Comparison of ENCODE assay signal across 16 cellular contexts in the genomic region with DNA sequence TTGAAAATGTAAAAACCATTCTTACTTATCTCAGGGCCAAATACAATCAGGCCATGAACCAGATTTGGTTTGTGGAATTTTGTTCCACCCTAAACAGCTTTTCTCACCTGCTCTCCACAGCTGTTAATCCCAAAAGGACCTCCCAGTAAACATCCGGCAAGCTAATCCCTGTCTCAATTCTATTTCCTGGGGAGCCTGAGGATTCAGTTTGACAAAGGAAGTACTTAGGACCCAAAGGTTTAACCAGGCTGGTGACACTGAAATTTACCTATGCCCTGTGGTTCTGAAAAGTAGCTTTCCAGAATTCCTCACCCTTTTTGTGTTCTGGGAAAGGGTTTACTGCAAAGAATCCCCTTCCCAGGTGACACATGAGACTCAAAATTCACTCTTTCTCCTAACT. TPM values are rescaled to one million over a fixed set of nuclear protein-coding genes. Genes with fewer than 3 reads are reported as not detected.
A peak's percentile ranks its signal among the peaks of the same experiment; 100 is the strongest.
DNase-seq lines count a peak whose midpoint lies in the region; ATAC-seq and TF ChIP-seq lines count a peak whose summit lies in the region.
"Had no signal": no experiment of that assay in that cellular context is flagged by ENCODE, and none has a peak within 500 bp of the region (broad histone marks: within the 10 kb centered on the region; RNA-seq: fewer than 3 reads in every experiment).

No MANE protein-coding gene starts in this region.

- no peak overlapping the region for H4K5ac ChIP-seq in H9 (ENCODE audit: insufficient read length, low read depth, low read length)

- POLR2A ChIA-PET in WTC11 (lab: Charles Lee): no interaction called here

- no peaks in the 10 kb centered on the region for H4K20me1 ChIP-seq in H9 (ENCODE audit: control insufficient read depth, insufficient read depth, insufficient read length)
- H4K20me1 ChIP-seq: BLaER1 treated with 17β-estradiol and CSF1 and Interleukin-3, amounts not matched to agents 10 nM and 100 nM had no signal

- H2BK120ac ChIP-seq in H9 (ENCODE audit: low read depth, low read length, poor library complexity, severe bottlenecking): no peak overlapping the region

- no peak overlapping the region for H3K56ac ChIP-seq in H9 (ENCODE audit: insufficient read length, low read depth, low read length)

- H3K27me3 Mint-ChIP-seq in H9 (ENCODE audit: low read depth) (no peaks in the 10 kb centered on the region), WTC11 (ENCODE audit: low read depth) (no peaks in the 10 kb centered on the region)

- H3K27ac ChIP-seq in H9 (ENCODE audit: insufficient read length, low read depth, low read length): peak overlapping the region; percentile 12
- H3K27ac ChIP-seq: BLaER1 treated with 17β-estradiol and CSF1 and Interleukin-3, amounts not matched to agents 10 nM and 100 nM had no signal

- DNase-seq in H9 (peak; percentile 56), WTC11 (ENCODE audit: low spot score) (no peak), iPS DF 19.7 (ENCODE audit: low read depth, low spot score) (peak; percentile 54), retinal pigment epithelial cell (ENCODE audit: low read depth) (peak; percentile 15), A172 (ENCODE audit: low spot score) (no peak)
- DNase-seq in stimulated activated CD4-positive, alpha-beta T cell treated with anti-CD3 and anti-CD28 coated beads, Interleukin-4, amount 100 ng/mL, for 24 hours: no peak
- DNase-seq: activated CD8-positive, alpha-beta T cell treated with anti-CD3 and anti-CD28 coated beads, Interleukin-2, amount 10 ng/mL, durations not matched to agents 7 days and 5 days; activated naive CD8-positive, alpha-beta T cell treated with anti-CD3 and anti-CD28 coated beads, Interleukin-2, amount 50 U/mL, for 24 hours; cerebellar nuclear complex; DMS153; foreskin melanocyte; NCI-H2081; NCI-H524 treated with DMSO at 0.1 percent for 48 hours had no signal

- peaks cover 0 to 4% (median 2%) of the 10 kb centered on the region in 3 experiments; a peak in 1 of 7 replicates for H3K36me3 Mint-ChIP-seq in H9 (ENCODE audit: insufficient read depth in 1 of 3, low read depth in 3 of 3)
- no peaks in the 10 kb centered on the region; the same call in 1 of the 2 replicates for H3K36me3 Mint-ChIP-seq in WTC11

- no peak overlapping the region for H3K9ac ChIP-seq in H9 (ENCODE audit: extremely low read depth, insufficient read length, low read length)
- H3K9ac ChIP-seq: BLaER1 treated with 17β-estradiol and CSF1 and Interleukin-3, amounts not matched to agents 10 nM and 100 nM had no signal

- peaks cover 6% of the 10 kb centered on the region; the same call in 1 of the 2 replicates for H3K4me1 ChIP-seq in H9 (ENCODE audit: insufficient read depth, low read length)

- TF ChIP-seq CTCF in H9 (conservative IDR thresholded peaks at IDR 0.05): no peak
- TF ChIP-seq CTCF in WTC11 (IDR thresholded peaks at IDR 0.05): no peak
- no peak for TF ChIP-seq CTCF in retinal pigment epithelial cell (conservative IDR thresholded peaks at IDR 0.05; ENCODE audit: low read depth, low read length)

- no peak overlapping the region for H3K14ac ChIP-seq in H9 (ENCODE audit: insufficient read depth, low read length)

- H3K4me3 Mint-ChIP-seq in H9 (peak overlapping the region; percentile 49 to 70; a peak in 4 of 5 replicates), WTC11 (peak overlapping the region; percentile 49)
- H3K4me3 Mint-ChIP-seq: activated CD8-positive, alpha-beta T cell treated with anti-CD3 and anti-CD28 coated beads, Interleukin-2, amount 10 ng/mL, durations not matched to agents 7 days and 5 days; activated naive CD8-positive, alpha-beta T cell treated with anti-CD3 and anti-CD28 coated beads, Interleukin-2, amount 50 U/mL, for 24 hours had no signal

- no peak overlapping the region for H3T11ph ChIP-seq in H9 (ENCODE audit: low read length)

- no peak overlapping the region for H2AK5ac ChIP-seq in H9 (ENCODE audit: insufficient read length, low read length)

- H3K4me3 ChIP-seq in retinal pigment epithelial cell (ENCODE audit: low read length): no peak overlapping the region
- H3K4me3 ChIP-seq: BLaER1 treated with 17β-estradiol and CSF1 and Interleukin-3, amounts not matched to agents 10 nM and 100 nM had no signal

- H4K91ac ChIP-seq in H9 (ENCODE audit: insufficient read length, low read depth, low read length): no peak overlapping the region

- peak overlapping the region; percentile 95 to 99 (median 99) for H3K27ac Mint-ChIP-seq in H9
- H3K27ac Mint-ChIP-seq in WTC11: peak overlapping the region; percentile 98
- H3K27ac Mint-ChIP-seq: activated CD8-positive, alpha-beta T cell treated with anti-CD3 and anti-CD28 coated beads, Interleukin-2, amount 10 ng/mL, durations not matched to agents 7 days and 5 days; activated naive CD8-positive, alpha-beta T cell treated with anti-CD3 and anti-CD28 coated beads, Interleukin-2, amount 50 U/mL, for 24 hours had no signal

- WGBS in H9 (ENCODE audit: extremely low coverage, insufficient read length, low lambda C conversion rate): no CpG with 5 or more reads among the region's 1 CpG

- CTCF ChIA-PET in WTC11 (lab: Charles Lee): interaction anchor here (1.5 kb wide), 1 partner anchor 433 kb away, joined by 3 read pairs; no protein-coding TSS in a partner anchor

- ATAC-seq in WTC11 (peak; percentile 69), GM21390 (IDR thresholded peaks at IDR 0.05; ENCODE audit: unreplicated experiment) (no peak)
- ATAC-seq: activated CD8-positive, alpha-beta T cell treated with anti-CD3 and anti-CD28 coated beads, Interleukin-2, amount 10 ng/mL, durations not matched to agents 7 days and 5 days; activated naive CD8-positive, alpha-beta T cell treated with anti-CD3 and anti-CD28 coated beads, Interleukin-2, amount 50 U/mL, for 24 hours had no signal

- H3K4me1 Mint-ChIP-seq in H9 (peaks cover 68 to 70% of the 10 kb centered on the region in 2 experiments), WTC11 (peaks cover 72% of the 10 kb centered on the region)
- H3K4me1 Mint-ChIP-seq: activated naive CD8-positive, alpha-beta T cell treated with anti-CD3 and anti-CD28 coated beads, Interleukin-2, amount 50 U/mL, for 24 hours had no signal

- no peak overlapping the region for H2AFZ ChIP-seq in H9 (ENCODE audit: low read length)

- no peak overlapping the region for H2BK20ac ChIP-seq in H9 (ENCODE audit: low read depth, low read length, poor library complexity, severe bottlenecking)

- no peak overlapping the region for H3K4me2 ChIP-seq in H9 (ENCODE audit: insufficient read depth, insufficient read length, low read length)
- H3K4me2 ChIP-seq: BLaER1 treated with 17β-estradiol and CSF1 and Interleukin-3, amounts not matched to agents 10 nM and 100 nM had no signal

- no peak overlapping the region for H4K8ac ChIP-seq in H9 (replicated peaks; ENCODE audit: insufficient read length, low read depth, low read length)

- no peaks in the 10 kb centered on the region for H3K9me3 ChIP-seq in H9 (ENCODE audit: control insufficient read depth, low read depth, low read length)
- H3K9me3 ChIP-seq: BLaER1 treated with 17β-estradiol and CSF1 and Interleukin-3, amounts not matched to agents 10 nM and 100 nM had no signal

- H3K23ac ChIP-seq in H9 (ENCODE audit: insufficient read length, low read depth, low read length): no peak overlapping the region

- no peak overlapping the region for H3K4ac ChIP-seq in H9 (ENCODE audit: low read depth, low read length)

- no peaks in the 10 kb centered on the region for H3K9me3 Mint-ChIP-seq in H9
- H3K9me3 Mint-ChIP-seq in WTC11: 0 out of 2 replicates have a peak, but pooled peaks cover under 1% of the 10 kb centered on the region
- H3K9me3 Mint-ChIP-seq: activated naive CD8-positive, alpha-beta T cell treated with anti-CD3 and anti-CD28 coated beads, Interleukin-2, amount 50 U/mL, for 24 hours had no signal

- H2BK12ac ChIP-seq in H9 (ENCODE audit: insufficient read length, low read depth, low read length): no peak overlapping the region

- H3K23me2 ChIP-seq in H9 (ENCODE audit: insufficient read length, low read depth, low read length, poor library complexity, severe bottlenecking): no peaks in the 10 kb centered on the region

- H3K79me2 ChIP-seq in H9 (ENCODE audit: insufficient read depth, low read length): no peaks in the 10 kb centered on the region

- no peaks in the 10 kb centered on the region for H3K27me3 ChIP-seq in H9 (ENCODE audit: insufficient read depth, low read length)
- H3K27me3 ChIP-seq: BLaER1 treated with 17β-estradiol and CSF1 and Interleukin-3, amounts not matched to agents 10 nM and 100 nM had no signal

- no peak overlapping the region for H3K18ac ChIP-seq in H9 (ENCODE audit: insufficient read length, low read depth, low read length)

- no peak overlapping the region for H2BK5ac ChIP-seq in H9 (ENCODE audit: insufficient read length, low read length)

- no peaks in the 10 kb centered on the region for H3K79me1 ChIP-seq in H9 (ENCODE audit: insufficient read depth, low read depth, low read length, poor library complexity, severe bottlenecking)

- H2BK15ac ChIP-seq in H9 (ENCODE audit: low read depth, low read length): no peak overlapping the region

TF ChIP-seq in WTC11, 78 proteins besides CTCF, POLR2A, EP300 and RAD21:
- 0 out of 2 replicates have a peak, but pooled peaks have one; percentile 43 for TF ChIP-seq MYBL2 (CRISPR knock-in tag; IDR thresholded peaks at IDR 0.05)
- no peak for TF ChIP-seq SMAD4 (CRISPR knock-in tag; IDR thresholded peaks at IDR 0.05)

RNA-seq across cellular contexts. Expression of gene CAPZA3, which starts 15.0 kb away (rescaled TPM):
- total RNA-seq in H9 (2021) (not detected in 2 replicates), WTC11 (2021) (not detected in 3 replicates)
- not detected in 2 replicates for total RNA-seq in A172 (2014; rRNA removed; shearing (Covaris generic))
- total RNA-seq: activated CD8-positive, alpha-beta T cell treated with anti-CD3 and anti-CD28 coated beads, Interleukin-2, amount 10 ng/mL, durations not matched to agents 7 days and 5 days; mesenteric fat pad had no signal

RNA-seq across cellular contexts. Expression of gene PLCZ1, which starts 15.1 kb away (rescaled TPM):
- not detected in 2 replicates for total RNA-seq in H9 (2021)
- not detected in 3 replicates for total RNA-seq in WTC11 (2021)
- 0.07 TPM in 1 of 2 replicates, not detected in the other for total RNA-seq in A172 (2014; rRNA removed; shearing (Covaris generic))
- total RNA-seq: activated CD8-positive, alpha-beta T cell treated with anti-CD3 and anti-CD28 coated beads, Interleukin-2, amount 10 ng/mL, durations not matched to agents 7 days and 5 days; mesenteric fat pad had no signal

Comparison
In these comparisons a context has a peak if more than half of its experiments do, and no peak if none do; other contexts are left out.
1. DNase-seq: peak in H9 (single experiment), iPS DF 19.7 (single experiment) and retinal pigment epithelial cell (single experiment); none in WTC11 (single experiment), A172 (single experiment) and stimulated activated CD4-positive, alpha-beta T cell treated with anti-CD3 and anti-CD28 coated beads, Interleukin-4, amount 100 ng/mL, for 24 hours (single experiment).